8 cellular contexts compared by ENCODE assay signal in the genomic region with DNA sequence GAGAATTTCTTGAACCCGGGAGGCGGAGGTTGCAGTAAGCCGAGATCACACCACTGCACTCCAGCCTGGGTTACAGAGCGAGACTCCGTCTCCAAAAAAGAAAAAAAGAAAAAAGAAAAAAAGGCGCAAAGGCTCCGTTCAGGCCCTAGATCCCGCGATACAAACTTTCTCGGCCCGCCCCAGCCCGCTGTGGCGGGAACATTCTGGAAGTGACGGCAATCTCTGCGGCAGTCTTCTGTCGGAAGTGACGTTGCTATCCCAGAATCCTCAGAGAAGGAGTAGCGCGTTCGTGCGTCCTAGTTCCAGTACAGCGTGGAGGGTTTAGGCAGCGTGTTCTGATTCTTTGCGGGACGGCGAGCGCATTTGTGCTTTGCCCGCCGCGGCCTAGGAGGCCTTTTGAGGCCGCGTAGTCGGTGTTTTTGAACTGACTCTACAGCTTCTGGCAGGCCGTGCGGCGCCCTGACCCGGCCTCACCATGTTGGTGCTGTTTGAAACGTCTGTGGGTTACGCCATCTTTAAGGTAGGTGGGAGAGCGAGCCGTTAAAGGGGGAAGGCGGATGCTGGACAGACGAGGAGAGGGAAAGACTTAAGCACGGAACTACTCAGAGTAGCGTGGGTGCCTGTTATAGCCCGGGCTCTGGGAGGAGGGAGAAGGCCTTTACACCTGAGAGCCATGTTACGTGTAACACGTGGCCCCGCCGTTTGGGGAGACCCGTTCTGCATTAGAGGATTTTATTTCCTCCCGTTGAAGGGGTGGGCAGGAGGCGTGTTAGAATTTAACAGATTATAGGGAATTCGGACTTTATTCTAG. TPM values are rescaled to one million over a fixed set of nuclear protein-coding genes. Genes with fewer than 3 reads are reported as not detected.
A peak's percentile ranks its signal among the peaks of the same experiment; 100 is the strongest.
DNase-seq lines count a peak whose midpoint lies in the region; ATAC-seq and TF ChIP-seq lines count a peak whose summit lies in the region.

A gene with protein sequence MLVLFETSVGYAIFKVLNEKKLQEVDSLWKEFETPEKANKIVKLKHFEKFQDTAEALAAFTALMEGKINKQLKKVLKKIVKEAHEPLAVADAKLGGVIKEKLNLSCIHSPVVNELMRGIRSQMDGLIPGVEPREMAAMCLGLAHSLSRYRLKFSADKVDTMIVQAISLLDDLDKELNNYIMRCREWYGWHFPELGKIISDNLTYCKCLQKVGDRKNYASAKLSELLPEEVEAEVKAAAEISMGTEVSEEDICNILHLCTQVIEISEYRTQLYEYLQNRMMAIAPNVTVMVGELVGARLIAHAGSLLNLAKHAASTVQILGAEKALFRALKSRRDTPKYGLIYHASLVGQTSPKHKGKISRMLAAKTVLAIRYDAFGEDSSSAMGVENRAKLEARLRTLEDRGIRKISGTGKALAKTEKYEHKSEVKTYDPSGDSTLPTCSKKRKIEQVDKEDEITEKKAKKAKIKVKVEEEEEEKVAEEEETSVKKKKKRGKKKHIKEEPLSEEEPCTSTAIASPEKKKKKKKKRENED (plus strand): TSS at position 297 of the 811 bp plus-strand sequence. CDS start 179 bp downstream, at position 476.

- POLR2A ChIA-PET in naive thymus-derived CD4-positive, alpha-beta T cell (lab: Charles Lee), result interaction anchor here (0.8 to 1.2 kb wide), 4 partner anchors 370 to 1150 kb away, joined by 3 to 4 read pairs (median 3); partner anchors contain the start of genes ALS2 and CFLAR

- H3K9me3 ChIP-seq in DOHH2 (ENCODE audit: control insufficient read depth, insufficient read depth, low read length), result no peaks in the 10 kb centered on the region
- H3K9me3 ChIP-seq in fibroblast of lung (ENCODE audit: control insufficient read depth, insufficient read depth, low read depth, low read length), result no peaks in the 10 kb centered on the region
- H3K9me3 ChIP-seq in naive thymus-derived CD4-positive, alpha-beta T cell (ENCODE audit: control insufficient read depth in 2 of 3, low read length in 3 of 3), result no peaks in the 10 kb centered on the region

- H4K20me1 ChIP-seq in DOHH2 (ENCODE audit: control insufficient read depth, insufficient read depth, low read depth, low read length) (peaks cover 31% of the 10 kb centered on the region), GM23338 (replicated peaks; ENCODE audit: insufficient read depth) (peaks cover 46% of the 10 kb centered on the region), fibroblast of lung (ENCODE audit: control insufficient read depth, extremely low read depth, insufficient read depth, low read length) (peaks cover 3% of the 10 kb centered on the region)

- H3K27ac Mint-ChIP-seq in GM23338, result no peak within 1 kb of the TSS
- H3K27ac Mint-ChIP-seq in naive thymus-derived CD4-positive, alpha-beta T cell, result peak within 1 kb of the TSS in 6 of 9 donors; percentile 4 to 83 (median 76)
- H3K27ac Mint-ChIP-seq in stimulated activated naive B cell treated with anti-CD40 and anti-IgM and Interleukin-4, amounts not matched to agents 10 μg/mL and 1 μg/mL and 100 μg/mL, for 72 hours, result peak within 1 kb of the TSS; percentile 88

- H3K4me3 ChIP-seq in DOHH2 (ENCODE audit: low read length) (peak within 1 kb of the TSS; percentile 95), GM23338 (peak within 1 kb of the TSS; percentile 100), fibroblast of lung (replicated peaks in 1 of 4; ENCODE audit: control extremely low read depth in 1 of 4, insufficient read depth in 1 of 4, low read depth in 3 of 4, low read length in 4 of 4) (peak within 1 kb of the TSS; percentile 87 to 99 (median 92))
- peak within 1 kb of the TSS; percentile 93 for H3K4me3 ChIP-seq in naive thymus-derived CD4-positive, alpha-beta T cell (ENCODE audit: low read length)

- peaks cover 10% of the 10 kb centered on the region; the same call in 1 of the 3 replicates for H3K4me1 Mint-ChIP-seq in GM23338
- peaks cover 11 to 27% (median 21%) of the 10 kb centered on the region in 7 donors for H3K4me1 Mint-ChIP-seq in naive thymus-derived CD4-positive, alpha-beta T cell
- peaks cover 9 to 25% of the 10 kb centered on the region in 2 donors for H3K4me1 Mint-ChIP-seq in stimulated activated naive B cell treated with anti-CD40 and anti-IgM and Interleukin-4, amounts not matched to agents 10 μg/mL and 1 μg/mL and 100 μg/mL, for 72 hours

- H3K9me3 Mint-ChIP-seq in GM23338, result no peaks in the 10 kb centered on the region
- H3K9me3 Mint-ChIP-seq in naive thymus-derived CD4-positive, alpha-beta T cell, result no peaks in the 10 kb centered on the region
- no peaks in the 10 kb centered on the region for H3K9me3 Mint-ChIP-seq in stimulated activated naive B cell treated with anti-CD40 and anti-IgM and Interleukin-4, amounts not matched to agents 10 μg/mL and 1 μg/mL and 100 μg/mL, for 72 hours

- peak; percentile 98 for DNase-seq in GM23338 (ENCODE audit: low spot score)
- DNase-seq in LHCN-M2 (ENCODE audit: low read depth), result peak; percentile 94
- DNase-seq in RPMI8226, result peak; percentile 97
- peak; percentile 72 to 83 for DNase-seq in activated T-helper 1 cell treated with anti-CD3 and anti-CD28 coated beads, Interleukin-2, amount 50 U/mL, for 16 hours (ENCODE audit: low read depth in 1 of 2, low spot score in 1 of 2)
- peak; percentile 94 to 96 for DNase-seq in fibroblast of lung (ENCODE audit: low read depth in 2 of 2)
- DNase-seq in naive thymus-derived CD4-positive, alpha-beta T cell, result peak; percentile 69 to 96 (median 93)
- DNase-seq in stimulated activated naive B cell treated with anti-CD40 and anti-IgM and Interleukin-4, amounts not matched to agents 10 μg/mL and 1 μg/mL and 100 μg/mL, for 72 hours, result peak; percentile 91

- H3K36me3 Mint-ChIP-seq in GM23338 (ENCODE audit: low read depth), result no peaks in the 10 kb centered on the region
- H3K36me3 Mint-ChIP-seq in naive thymus-derived CD4-positive, alpha-beta T cell, result peaks cover 0 to 6% (median 0%) of the 10 kb centered on the region in 5 donors
- peaks cover 0 to 9% of the 10 kb centered on the region in 2 donors for H3K36me3 Mint-ChIP-seq in stimulated activated naive B cell treated with anti-CD40 and anti-IgM and Interleukin-4, amounts not matched to agents 10 μg/mL and 1 μg/mL and 100 μg/mL, for 72 hours

- H3K4me2 ChIP-seq in DOHH2 (ENCODE audit: low read length), result peak within 1 kb of the TSS; percentile 95
- peak within 1 kb of the TSS; percentile 99 for H3K4me2 ChIP-seq in GM23338
- peak within 1 kb of the TSS; percentile 93 for H3K4me2 ChIP-seq in fibroblast of lung (ENCODE audit: extremely low read depth, insufficient read depth, low read length)

- peak within 1 kb of the TSS; percentile 94 for H3K9ac ChIP-seq in fibroblast of lung (ENCODE audit: insufficient read depth, low read length)

- CTCF ChIA-PET in naive thymus-derived CD4-positive, alpha-beta T cell (lab: Charles Lee), result interaction anchor here (0.7 kb wide), 2 partner anchors 66 to 1080 kb away, joined by 3 to 6 read pairs; no protein-coding TSS in a partner anchor

- H3K27ac ChIP-seq in DOHH2 (ENCODE audit: low read depth, low read length) (peak within 1 kb of the TSS; percentile 84), GM23338 (ENCODE audit: low read depth) (peak within 1 kb of the TSS; percentile 98), fibroblast of lung (ENCODE audit: insufficient read depth, low read length) (peak within 1 kb of the TSS; percentile 99)
- peak within 1 kb of the TSS; percentile 92 for H3K27ac ChIP-seq in naive thymus-derived CD4-positive, alpha-beta T cell (ENCODE audit: low read depth, low read length)

- peaks cover 12% of the 10 kb centered on the region for H3K27me3 Mint-ChIP-seq in GM23338 (ENCODE audit: insufficient read depth, low read depth, poor library complexity)
- no peaks in the 10 kb centered on the region for H3K27me3 Mint-ChIP-seq in naive thymus-derived CD4-positive, alpha-beta T cell
- no peaks in the 10 kb centered on the region for H3K27me3 Mint-ChIP-seq in stimulated activated naive B cell treated with anti-CD40 and anti-IgM and Interleukin-4, amounts not matched to agents 10 μg/mL and 1 μg/mL and 100 μg/mL, for 72 hours

- ATAC-seq in GM23338, result peak; percentile 94
- peak; percentile 90 for ATAC-seq in naive thymus-derived CD4-positive, alpha-beta T cell
- ATAC-seq in stimulated activated naive B cell treated with anti-CD40 and anti-IgM and Interleukin-4, amounts not matched to agents 10 μg/mL and 1 μg/mL and 100 μg/mL, for 72 hours (replicated peaks), result peak; percentile 89

- peak within 1 kb of the TSS; percentile 52; the same call in 2 of the 3 replicates for H3K4me3 Mint-ChIP-seq in GM23338
- peak within 1 kb of the TSS in 9 of 10 donors; percentile 53 to 71 (median 64) for H3K4me3 Mint-ChIP-seq in naive thymus-derived CD4-positive, alpha-beta T cell
- peak within 1 kb of the TSS in 1 of 2 donors; percentile 67 for H3K4me3 Mint-ChIP-seq in stimulated activated naive B cell treated with anti-CD40 and anti-IgM and Interleukin-4, amounts not matched to agents 10 μg/mL and 1 μg/mL and 100 μg/mL, for 72 hours

- no peaks in the 10 kb centered on the region for H3K27me3 ChIP-seq in DOHH2 (ENCODE audit: control insufficient read depth, low read length)
- H3K27me3 ChIP-seq in GM23338 (ENCODE audit: insufficient read depth), result no peaks in the 10 kb centered on the region
- no peaks in the 10 kb centered on the region for H3K27me3 ChIP-seq in fibroblast of lung (ENCODE audit: control insufficient read depth, insufficient read depth, low read length)
- H3K27me3 ChIP-seq in naive thymus-derived CD4-positive, alpha-beta T cell (ENCODE audit: control insufficient read depth in 2 of 2, insufficient read depth in 2 of 2, low read length in 2 of 2), result no peaks in the 10 kb centered on the region

- peaks cover 57% of the 10 kb centered on the region for H3K79me2 ChIP-seq in DOHH2 (ENCODE audit: control insufficient read depth, low read length)
- peaks cover 58% of the 10 kb centered on the region for H3K79me2 ChIP-seq in GM23338 (replicated peaks; ENCODE audit: insufficient read depth)
- H3K79me2 ChIP-seq in fibroblast of lung (ENCODE audit: control insufficient read depth, insufficient read depth, low read length), result peaks cover 50% of the 10 kb centered on the region

- H3K36me3 ChIP-seq in DOHH2 (ENCODE audit: control insufficient read depth, low read length) (peaks cover 42% of the 10 kb centered on the region), GM23338 (ENCODE audit: insufficient read depth) (no peaks in the 10 kb centered on the region), fibroblast of lung (ENCODE audit: control insufficient read depth, insufficient read depth, low read length) (no peaks in the 10 kb centered on the region)
- H3K36me3 ChIP-seq in naive thymus-derived CD4-positive, alpha-beta T cell (ENCODE audit: control insufficient read depth in 2 of 3, insufficient read depth in 3 of 3, low read length in 3 of 3), result peaks cover 0 to 7% (median 0%) of the 10 kb centered on the region in 3 experiments

- H3F3A ChIP-seq in DOHH2 (ENCODE audit: control insufficient read depth, insufficient read depth), result peaks cover 6% of the 10 kb centered on the region
- H3F3A ChIP-seq in GM23338 (replicated peaks; ENCODE audit: low read depth), result peaks cover 16% of the 10 kb centered on the region

- TF ChIP-seq CTCF in DOHH2 (IDR thresholded peaks at IDR 0.05; ENCODE audit: low read depth, low read length, poor library complexity, severe bottlenecking) (no peak), GM23338 (conservative IDR thresholded peaks at IDR 0.05; ENCODE audit: low read depth in 2 of 2) (no peak), fibroblast of lung (conservative IDR thresholded peaks at IDR 0.05 in 1 of 2, IDR thresholded peaks at IDR 0.05 in 1 of 2; ENCODE audit: low read depth in 1 of 2, low read length in 2 of 2) (no peak)

- H2AFZ ChIP-seq in GM23338 (no peak within 1 kb of the TSS; the same call in 1 of the 2 replicates), fibroblast of lung (ENCODE audit: low read length) (peak within 1 kb of the TSS; percentile 54)

- H3K9me2 ChIP-seq in DOHH2 (replicated peaks; ENCODE audit: control insufficient read depth, low read length) (no peaks in the 10 kb centered on the region), GM23338 (ENCODE audit: insufficient read depth) (no peaks in the 10 kb centered on the region)

- peaks cover 35% of the 10 kb centered on the region for H3K4me1 ChIP-seq in DOHH2 (ENCODE audit: control insufficient read depth, low read length)
- H3K4me1 ChIP-seq in GM23338 (ENCODE audit: insufficient read depth), result no peaks in the 10 kb centered on the region; the same call in 1 of the 2 replicates
- H3K4me1 ChIP-seq in fibroblast of lung (ENCODE audit: control insufficient read depth, extremely low read depth, insufficient read depth, low read length), result no peaks in the 10 kb centered on the region
- H3K4me1 ChIP-seq in naive thymus-derived CD4-positive, alpha-beta T cell (ENCODE audit: control insufficient read depth in 2 of 2, insufficient read depth in 2 of 2, low read length in 2 of 2), result peaks cover 17 to 34% of the 10 kb centered on the region in 2 donors

- intact Hi-C loops in naive thymus-derived CD4-positive, alpha-beta T cell (cut with micrococcal nuclease), result loop anchor here (1.0 to 10.0 kb wide), 25 partner anchors 27 to 1751 kb away; partner anchors contain the start of genes BMPR2 (in 2 of the 2), BZW1 (in 2 of the 2), CYP20A1 (in 2 of the 2) and FZD7 (in 2 of the 2)

RNA-seq across cellular contexts. Expression of the gene that starts here (rescaled TPM):
- 174 and 216 TPM in 2 replicates for total RNA-seq in GM23338 (2014; rRNA removed; shearing (Covaris generic))
- polyA plus RNA-seq in GM23338 (2016; fragmentation: Nextera tagmentation; extraction: Ambion mirVana) (178 and 236 TPM in 2 replicates), fibroblast of lung (47.2 and 54.7 TPM in 2 replicates)
- total RNA-seq in LHCN-M2 (2014; rRNA removed) (82.0 and 127 TPM in 2 replicates), fibroblast of lung (38.8 and 41.1 TPM in 2 replicates)
- 33.4 TPM for polyA plus RNA-seq in LHCN-M2 (2012)
- 47.2 and 61.3 TPM in 2 replicates for polyA plus RNA-seq in fibroblast of lung (2012)
- 8.6 and 11.1 TPM in 2 replicates for polyA minus RNA-seq in fibroblast of lung (ENCODE audit: low replicate concordance)
- total RNA-seq in naive thymus-derived CD4-positive, alpha-beta T cell, result 100 to 1,000 TPM; 105 to 259 (median 110) TPM
- polyA plus RNA-seq in naive thymus-derived CD4-positive, alpha-beta T cell, result 100 to 1,000 TPM in 1 of 2 donors, 10 to 100 TPM in 1; 90.8 to 103 TPM

Comparison
In these comparisons a context has a peak if more than half of its experiments do, and no peak if none do; other contexts are left out.
1. Peak in every context shown above with its lines: DNase-seq, ATAC-seq, H3K4me3 ChIP-seq and H3K27ac ChIP-seq.